Comparison of ENCODE assay signal across 8 cellular contexts in the genomic region with DNA sequence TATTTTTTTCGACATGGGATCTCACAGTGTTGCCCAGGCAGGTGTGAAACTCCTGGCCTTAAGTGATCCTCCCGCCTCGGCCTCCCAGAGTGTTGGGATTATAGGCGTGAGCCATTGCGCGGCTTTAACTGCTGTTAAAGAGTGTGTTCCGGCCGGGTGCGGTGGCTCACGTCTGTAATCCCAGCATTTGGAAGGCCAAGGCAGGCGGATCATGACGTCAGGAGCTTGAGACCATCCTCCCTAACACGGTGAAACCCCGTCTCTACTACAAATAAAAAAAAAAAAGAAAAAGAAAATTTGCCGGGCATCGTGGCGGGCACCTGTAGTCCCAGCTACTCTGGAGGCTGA. TPM values are rescaled to one million over a fixed set of nuclear protein-coding genes. Genes with fewer than 3 reads are reported as not detected.
DNase-seq lines count a peak whose midpoint lies in the region; ATAC-seq and TF ChIP-seq lines count a peak whose summit lies in the region.

No MANE protein-coding gene starts in this region.

- DNase-seq in ACHN = peak; percentile 71
- peak; percentile 20 for DNase-seq in brain microvascular endothelial cell
- no peak for DNase-seq in DMS79 (lab: John Stamatoyannopoulos, UW)
- no peak for DNase-seq in OCI-M2 (lab: John Stamatoyannopoulos, UW; ENCODE audit: unreplicated experiment)
- DNase-seq in DMS 273 (lab: John Stamatoyannopoulos, UW; ENCODE audit: unreplicated experiment) = no peak

- H3K9me3 ChIP-seq in HUES6 (ENCODE audit: control insufficient read depth, insufficient read depth, low read depth, low read length) (no peaks in the 10 kb centered on the region), mononuclear cell (ENCODE audit: low read depth, low read length) (no peaks in the 10 kb centered on the region)

- H3K27ac ChIP-seq in HUES6 (ENCODE audit: low read depth, low read length) (no peak overlapping the region), brain microvascular endothelial cell (peak overlapping the region; percentile 80)

- H3K4me3 ChIP-seq in HUES6 (ENCODE audit: low read depth, low read length) (peak overlapping the region; percentile 93), brain microvascular endothelial cell (ENCODE audit: low read depth, low read length) (peak overlapping the region; percentile 91), mononuclear cell (ENCODE audit: low read length) (peak overlapping the region; percentile 67)

- TF ChIP-seq CTCF in brain microvascular endothelial cell (IDR thresholded peaks at IDR 0.05; ENCODE audit: low read depth, low read length, missing control alignments) = no peak

- in situ Hi-C loops in ACHN (cut with HindIII; ENCODE audit: low pct_ligation_motif_present, low pct_unique_long_range_greater_than_20kb, low sequenced_read_pairs) = no loop called here
- in situ Hi-C loops in brain microvascular endothelial cell (cut with HindIII; ENCODE audit: low pct_ligation_motif_present, low sequenced_read_pairs) = no loop called here

- H3K36me3 ChIP-seq in HUES6 (ENCODE audit: control insufficient read depth, insufficient read depth, low read length) (peaks cover 6% of the 10 kb centered on the region; the same call in 1 of the 2 replicates), brain microvascular endothelial cell (replicated peaks) (no peaks in the 10 kb centered on the region)

- H3K27me3 ChIP-seq in HUES6 (ENCODE audit: control insufficient read depth, insufficient read depth, low read length) (no peaks in the 10 kb centered on the region), brain microvascular endothelial cell (replicated peaks) (no peaks in the 10 kb centered on the region), mononuclear cell (ENCODE audit: insufficient read depth, low read length) (no peaks in the 10 kb centered on the region)

- H3K9ac ChIP-seq in HUES6 (ENCODE audit: low read length) = peak overlapping the region; percentile 89

- H3K4me1 ChIP-seq in HUES6 (ENCODE audit: control insufficient read depth, insufficient read depth, low read length) = no peaks in the 10 kb centered on the region; the same call in 1 of the 2 replicates
- H3K4me1 ChIP-seq in mononuclear cell (ENCODE audit: insufficient read depth, low read length) = peaks cover 53% of the 10 kb centered on the region

- no peak for ATAC-seq in GM19455 (IDR thresholded peaks at IDR 0.05; ENCODE audit: unreplicated experiment)

RNA-seq across cellular contexts. Expression of a gene that starts 1.1 kb away (rescaled TPM):
- total RNA-seq in mononuclear cell = 52.8 TPM

Comparison
In these comparisons a context has a peak if more than half of its experiments do, and no peak if none do; other contexts are left out.
1. DNase-seq: peak in ACHN (single experiment) and brain microvascular endothelial cell (single experiment); none in DMS79 (single experiment), OCI-M2 (single experiment) and DMS 273 (single experiment).
2. Peak in every context shown above with its lines, with median percentiles within 50 percentile points of each other: H3K4me3 ChIP-seq.